24 cellular contexts compared by ENCODE assay signal in the genomic region with DNA sequence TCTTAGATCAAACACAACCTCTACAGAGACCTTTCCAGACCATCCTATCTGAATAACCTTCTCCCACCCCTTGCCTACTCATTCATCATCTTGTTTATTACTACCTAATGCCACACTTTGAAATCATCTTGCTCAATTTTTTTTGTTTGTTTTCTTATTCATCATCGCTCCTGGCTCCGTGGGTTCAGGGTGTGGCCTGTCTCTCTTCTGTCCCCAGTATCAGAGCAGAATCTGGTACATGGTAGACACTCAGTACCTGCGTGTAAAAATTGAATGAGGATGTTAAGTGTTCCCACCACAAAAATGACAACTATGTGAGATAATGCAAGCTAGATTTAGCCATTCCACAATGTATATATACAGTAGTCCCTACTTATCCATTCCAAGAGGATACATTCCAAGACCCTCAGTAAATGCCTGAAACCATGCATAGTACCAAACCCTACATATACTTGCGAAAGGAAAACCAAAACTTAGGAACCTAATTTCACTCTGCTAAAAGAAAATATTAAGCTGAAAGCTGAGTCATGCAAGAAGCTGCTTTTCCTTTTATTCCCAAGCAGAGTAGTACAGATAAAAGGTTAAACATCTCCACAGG.
DNase-seq lines count a peak whose midpoint lies in the region; ATAC-seq and TF ChIP-seq lines count a peak whose summit lies in the region.
"Had no signal": no experiment of that assay in that cellular context is flagged by ENCODE, and none has a peak within 500 bp of the region (broad histone marks: within the 10 kb centered on the region; RNA-seq: fewer than 3 reads in every experiment).

No MANE protein-coding gene starts in this region.

- H3K4me2 ChIP-seq in mammary epithelial cell (ENCODE audit: insufficient read depth, low read depth, low read length): peak overlapping the region; percentile 82
- H3K4me2 ChIP-seq in mesenchymal stem cell (ENCODE audit: low read length, poor library complexity, severe bottlenecking): no peak overlapping the region

- peaks cover 28% of the 10 kb centered on the region for H3K4me1 ChIP-seq in mammary epithelial cell (ENCODE audit: insufficient read depth, low read length)
- H3K4me1 ChIP-seq in mesenchymal stem cell (ENCODE audit: control insufficient read depth, insufficient read depth, low read depth, low read length): peaks cover 2% of the 10 kb centered on the region
- H3K4me1 ChIP-seq in Peyer's patch: no peaks in the 10 kb centered on the region
- no peaks in the 10 kb centered on the region for H3K4me1 ChIP-seq in left lung
- H3K4me1 ChIP-seq: right lobe of liver had no signal

- no peaks in the 10 kb centered on the region for H3K27me3 ChIP-seq in mammary epithelial cell (ENCODE audit: insufficient read depth, low read length)
- no peaks in the 10 kb centered on the region for H3K27me3 ChIP-seq in mesenchymal stem cell (ENCODE audit: control insufficient read depth in 1 of 2, insufficient read depth in 1 of 2, low read length in 2 of 2)
- no peaks in the 10 kb centered on the region for H3K27me3 ChIP-seq in Peyer's patch
- no peaks in the 10 kb centered on the region for H3K27me3 ChIP-seq in left lung
- H3K27me3 ChIP-seq: cardiac muscle cell, ovary, right lobe of liver had no signal

- no peak overlapping the region for H4K91ac ChIP-seq in mesenchymal stem cell (ENCODE audit: low read length)

- H3K9me3 Mint-ChIP-seq in immature natural killer cell: peaks cover 0 to 5% (median 1%) of the 10 kb centered on the region in 6 donors

- BruUV-seq in mammary epithelial cell (replicated peaks; lab: Mats Ljungman, UMichigan): TSS peak; percentile 68

- intact Hi-C loops in mammary epithelial cell (cut with micrococcal nuclease) (loop anchor here (1.0 to 2.0 kb wide), 5 partner anchors 42 to 302 kb away; no protein-coding TSS in a partner anchor), left lung (cut with DNase I) (loop anchor here in 1 of 2 donors (10.0 kb wide), 1 partner anchor 56 kb away; no protein-coding TSS in a partner anchor)

- dilution Hi-C loops in mammary epithelial cell (cut with HindIII; ENCODE audit: low sequenced_read_pairs): loop anchor here (5.0 kb wide), 2 partner anchors 44 to 186 kb away; partner anchors contain the start of gene EGFR

- H2BK5ac ChIP-seq in mesenchymal stem cell (ENCODE audit: low read depth, low read length, poor library complexity, severe bottlenecking): no peak overlapping the region

- H3K14ac ChIP-seq in mesenchymal stem cell (ENCODE audit: low read length in 2 of 2): no peak overlapping the region

- H3K9me3 ChIP-seq in mammary epithelial cell (replicated peaks; ENCODE audit: insufficient read depth, low read length) (peaks cover 5% of the 10 kb centered on the region), mesenchymal stem cell (ENCODE audit: control insufficient read depth, low read length) (peaks cover 7% of the 10 kb centered on the region), Peyer's patch (peaks cover 0 to 4% (median 0%) of the 10 kb centered on the region in 4 donors), left lung (peaks cover 0 to 2% of the 10 kb centered on the region in 2 donors)
- H3K9me3 ChIP-seq: ovary, right lobe of liver, thoracic aorta had no signal

- CTCF ChIA-PET in mammary epithelial cell (lab: Charles Lee; ENCODE audit: low non-redundant PET): interaction anchor here (0.6 to 1.2 kb wide), 3 partner anchors 43 to 425 kb away, joined by 4 read pairs; no protein-coding TSS in a partner anchor

- H3K27me3 Mint-ChIP-seq in immature natural killer cell (ENCODE audit: low read depth in 3 of 3): peaks cover 0 to 2% (median 0%) of the 10 kb centered on the region in 3 donors

- H2AFZ ChIP-seq in mammary epithelial cell (ENCODE audit: low read depth, low read length): no peak overlapping the region
- no peak overlapping the region for H2AFZ ChIP-seq in mesenchymal stem cell (ENCODE audit: low read depth, low read length)

- H3K36me3 ChIP-seq in mammary epithelial cell (ENCODE audit: insufficient read depth, low read length) (no peaks in the 10 kb centered on the region), mesenchymal stem cell (ENCODE audit: control insufficient read depth in 1 of 2, insufficient read depth in 2 of 2, low read depth in 1 of 2, low read length in 2 of 2) (no peaks in the 10 kb centered on the region), Peyer's patch (no peaks in the 10 kb centered on the region), left lung (no peaks in the 10 kb centered on the region)
- H3K36me3 ChIP-seq: cardiac muscle cell, ovary, right lobe of liver, thoracic aorta had no signal

- no peak overlapping the region for H4K8ac ChIP-seq in mesenchymal stem cell (ENCODE audit: low read length)

- no peaks in the 10 kb centered on the region for H3K36me3 Mint-ChIP-seq in immature natural killer cell

- no peak overlapping the region for H2BK12ac ChIP-seq in mesenchymal stem cell (ENCODE audit: low read length in 2 of 2)

- DNase-seq in Daoy (ENCODE audit: low read depth) (peak; percentile 65), NCI-H226 (peak; percentile 74), mammary epithelial cell (peak; percentile 87), mesenchymal stem cell (peak; percentile 26), Peyer's patch (no peak), immature natural killer cell (no peak), left lung (no peak)
- DNase-seq: activated CD4-positive, alpha-beta T cell treated with anti-CD3 and anti-CD28 coated beads, Interleukin-2, amount 50 U/mL, for 48 hours; activated gamma-delta T cell; CD4-positive, alpha-beta T cell; dermis blood vessel endothelial cell; DMS153; foreskin fibroblast; hypothalamus; naive thymus-derived CD8-positive, alpha-beta T cell; NCI-H1436; NCI-H2171; NCI-H774; OCI-M1; ovary; right lobe of liver had no signal

- no peak overlapping the region for H3K23ac ChIP-seq in mesenchymal stem cell (ENCODE audit: low read length in 2 of 2)

- TF ChIP-seq CTCF in mammary epithelial cell (conservative IDR thresholded peaks at IDR 0.05 in 1 of 2, IDR thresholded peaks at IDR 0.05 in 1 of 2; ENCODE audit: extremely low read depth in 1 of 2, insufficient read depth in 1 of 2, low read depth in 1 of 2, low read length in 2 of 2): no peak
- TF ChIP-seq CTCF in Peyer's patch (IDR thresholded peaks at IDR 0.05): no peak
- TF ChIP-seq CTCF in left lung (IDR thresholded peaks at IDR 0.05): no peak

- H3K79me1 ChIP-seq in mesenchymal stem cell (replicated peaks; ENCODE audit: low read length, poor library complexity, severe bottlenecking): no peaks in the 10 kb centered on the region

- H2BK120ac ChIP-seq in mesenchymal stem cell (ENCODE audit: low read depth, low read length): no peak overlapping the region

- H3K4me3 ChIP-seq in mammary epithelial cell (replicated peaks in 1 of 3; ENCODE audit: insufficient read depth in 1 of 3, low read depth in 2 of 3, low read length in 3 of 3) (peak overlapping the region; percentile 3 to 32 (median 23)), mesenchymal stem cell (ENCODE audit: insufficient read depth in 1 of 2, low read depth in 1 of 2, low read length in 2 of 2) (no peak overlapping the region), Peyer's patch (no peak overlapping the region), left lung (no peak overlapping the region)
- H3K4me3 ChIP-seq: cardiac muscle cell, ovary, right lobe of liver, thoracic aorta had no signal

- 5% methylated on average over 3 of the region's 4 CpGs for WGBS in mammary epithelial cell (ENCODE audit: low coverage, missing lambda C conversion rate)
- WGBS in mesenchymal stem cell: 45% methylated on average over 3 of the region's 4 CpGs

- H4K20me1 ChIP-seq in mammary epithelial cell (ENCODE audit: insufficient read depth, low read length): no peaks in the 10 kb centered on the region

- H3K27ac Mint-ChIP-seq in immature natural killer cell: no peak overlapping the region
- H3K27ac Mint-ChIP-seq: CD4-positive, alpha-beta T cell; naive thymus-derived CD8-positive, alpha-beta T cell had no signal

- no peak for ATAC-seq in HG03571 (IDR thresholded peaks at IDR 0.05; ENCODE audit: unreplicated experiment)
- no peak for ATAC-seq in left lung
- ATAC-seq: naive thymus-derived CD8-positive, alpha-beta T cell had no signal

- H3K27ac ChIP-seq in mammary epithelial cell (ENCODE audit: insufficient read depth, low read depth, low read length) (peak overlapping the region; percentile 94), mesenchymal stem cell (ENCODE audit: low read length, poor library complexity, severe bottlenecking) (no peak overlapping the region), Peyer's patch (no peak overlapping the region), left lung (no peak overlapping the region)
- H3K27ac ChIP-seq: cardiac muscle cell, ovary, right lobe of liver, thoracic aorta had no signal

- H3K4me3 Mint-ChIP-seq in immature natural killer cell: no peak overlapping the region
- H3K4me3 Mint-ChIP-seq: CD4-positive, alpha-beta T cell; naive thymus-derived CD8-positive, alpha-beta T cell had no signal

- TF ChIP-seq POLR2A in Peyer's patch (IDR thresholded peaks at IDR 0.05): no peak

- H3K4ac ChIP-seq in mesenchymal stem cell (ENCODE audit: low read depth in 1 of 2, low read length in 2 of 2): no peak overlapping the region

- no peak overlapping the region for H3K18ac ChIP-seq in mesenchymal stem cell (ENCODE audit: low read depth in 1 of 2, low read length in 2 of 2)

- H3K79me2 ChIP-seq in mammary epithelial cell (ENCODE audit: insufficient read depth, low read length): no peaks in the 10 kb centered on the region

- H3K4me1 Mint-ChIP-seq in immature natural killer cell: no peaks in the 10 kb centered on the region
- H3K4me1 Mint-ChIP-seq: naive thymus-derived CD8-positive, alpha-beta T cell had no signal

- in situ Hi-C loops in mammary epithelial cell (cut with MboI; ENCODE audit: low sequenced_read_pairs in 2 of 2): no loop called here

- H3K9ac ChIP-seq in mammary epithelial cell (ENCODE audit: insufficient read depth, low read length): peak overlapping the region; percentile 51
- H3K9ac ChIP-seq in mesenchymal stem cell (ENCODE audit: low read length): no peak overlapping the region

- H2BK15ac ChIP-seq in mesenchymal stem cell (ENCODE audit: low read depth, poor library complexity, severe bottlenecking): no peak overlapping the region

- peak overlapping the region; percentile 49 for H2AK5ac ChIP-seq in mesenchymal stem cell (ENCODE audit: low read length, severe bottlenecking)

Comparison
In these comparisons a context has a peak if more than half of its experiments do, and no peak if none do; other contexts are left out.
1. DNase-seq: peak in Daoy (single experiment), NCI-H226 (single experiment), mammary epithelial cell (single experiment) and mesenchymal stem cell (single experiment); none in Peyer's patch (0 of 3), immature natural killer cell (0 of 3) and left lung (0 of 2).
2. H3K4me3 ChIP-seq: peak in mammary epithelial cell (3 of 3); none in mesenchymal stem cell (0 of 2), Peyer's patch (0 of 4) and left lung (0 of 2).